1 cellular context compared by ENCODE assay signal in genomic region chr2:117814417-117815264, GRCh38.
TF ChIP-seq lines count a peak whose summit lies in the region.

TSS of gene DDX18 (plus strand) at chr2:117814691. CDS start at chr2:117814778, 87 bp downstream.

TF ChIP-seq in K562, 482 proteins besides CTCF, POLR2A, EP300 and RAD21 (continued from another document and continues in another):
- TF ChIP-seq ZNF639 (CRISPR knock-in tag; conservative IDR thresholded peaks at IDR 0.05 in 1 of 2, IDR thresholded peaks at IDR 0.05 in 1 of 2) = peak in 1 of 2 experiments; percentile 69; a peak in 1 of 4 replicates
- no peak for TF ChIP-seq BRF1 (IDR thresholded peaks at IDR 0.05; ENCODE audit: borderline replicate concordance, extremely low read depth, insufficient read length)
- peak; percentile 57; the same call in 1 of the 2 replicates for TF ChIP-seq ZBTB9 (CRISPR knock-in tag; IDR thresholded peaks at IDR 0.05)
- TF ChIP-seq RFX7 (CRISPR knock-in tag; IDR thresholded peaks at IDR 0.05) = no peak
- TF ChIP-seq ZSCAN29 (IDR thresholded peaks at IDR 0.05) = no peak
- no peak for TF ChIP-seq PREB (CRISPR knock-in tag; IDR thresholded peaks at IDR 0.05)
- TF ChIP-seq MAFG (tag; conservative IDR thresholded peaks at IDR 0.05) = no peak
- no peak for TF ChIP-seq NUFIP1 (IDR thresholded peaks at IDR 0.05; ENCODE audit: partially characterized antibody)
- no peak for TF ChIP-seq POLR2AphosphoS2 (IDR thresholded peaks at IDR 0.05; ENCODE audit: low read length)
- TF ChIP-seq ZFP36 (IDR thresholded peaks at IDR 0.05; ENCODE audit: low read depth, low read length, partially characterized antibody) = peak; percentile 29
- no peak for TF ChIP-seq GATAD2A (IDR thresholded peaks at IDR 0.05)
- TF ChIP-seq ZFP1 (CRISPR knock-in tag; IDR thresholded peaks at IDR 0.05) = no peak
- TF ChIP-seq RBM17 (IDR thresholded peaks at IDR 0.05; ENCODE audit: borderline replicate concordance, low read depth, low read length) = no peak
- peak; percentile 94 for TF ChIP-seq NKRF (IDR thresholded peaks at IDR 0.05; ENCODE audit: borderline replicate concordance)
- TF ChIP-seq ZNF140 (CRISPR knock-in tag; IDR thresholded peaks at IDR 0.05) = no peak
- TF ChIP-seq PCBP1 (IDR thresholded peaks at IDR 0.05; ENCODE audit: low read depth, low read length, poor library complexity, severe bottlenecking) = no peak
- no peak for TF ChIP-seq IRF9 (tag; IDR thresholded peaks at IDR 0.05)
- TF ChIP-seq HDAC1 (IDR thresholded peaks at IDR 0.05) = peak in 1 of 2 experiments; percentile 94; a peak in 2 of 4 replicates
- no peak for TF ChIP-seq FOXK1 (CRISPR knock-in tag; IDR thresholded peaks at IDR 0.05; ENCODE audit: borderline replicate concordance)
- TF ChIP-seq PRPF4 (IDR thresholded peaks at IDR 0.05; ENCODE audit: insufficient read depth, low read depth, low read length, poor library complexity, severe bottlenecking) = no peak
- no peak for TF ChIP-seq AFF1 (IDR thresholded peaks at IDR 0.05; ENCODE audit: low read depth in 1 of 2, partially characterized antibody in 2 of 2)
- TF ChIP-seq MCM2 (IDR thresholded peaks at IDR 0.05; ENCODE audit: low read depth) = no peak
- peak; percentile 36; the same call in 1 of the 2 replicates for TF ChIP-seq ZBTB33 (CRISPR knock-in tag; IDR thresholded peaks at IDR 0.05)
- TF ChIP-seq HCFC1 (IDR thresholded peaks at IDR 0.05; ENCODE audit: low read depth, low read length) = peak; percentile 86
- TF ChIP-seq OTX1 (CRISPR knock-in tag; IDR thresholded peaks at IDR 0.05) = no peak
- TF ChIP-seq ERF (CRISPR knock-in tag; IDR thresholded peaks at IDR 0.05) = no peak
- TF ChIP-seq ZNF740 (CRISPR knock-in tag; IDR thresholded peaks at IDR 0.05) = no peak
- TF ChIP-seq ZNF740 (tag; IDR thresholded peaks at IDR 0.05) = no peak
- peak in 1 of 2 experiments; percentile 86; a peak in 2 of 4 replicates for TF ChIP-seq TRIM24 (IDR thresholded peaks at IDR 0.05)
- peak; percentile 82 for TF ChIP-seq ZEB2 (IDR thresholded peaks at IDR 0.05)
- no peak for TF ChIP-seq SETDB1 (IDR thresholded peaks at IDR 0.05; ENCODE audit: low read length)
- TF ChIP-seq KLF13 (tag; IDR thresholded peaks at IDR 0.05; ENCODE audit: borderline replicate concordance, low read depth) = no peak
- TF ChIP-seq SREBF2 (CRISPR knock-in tag; IDR thresholded peaks at IDR 0.05) = no peak
- no peak for TF ChIP-seq ZNF134 (CRISPR knock-in tag; conservative IDR thresholded peaks at IDR 0.05)
- TF ChIP-seq ZNF76 (CRISPR knock-in tag; IDR thresholded peaks at IDR 0.05; ENCODE audit: borderline replicate concordance) = no peak
- TF ChIP-seq HMGXB4 (CRISPR knock-in tag; IDR thresholded peaks at IDR 0.05) = no peak; the same call in 1 of the 2 replicates
- TF ChIP-seq NCOR1 (IDR thresholded peaks at IDR 0.05) = no peak
- no peak for TF ChIP-seq ZNF445 (CRISPR knock-in tag; IDR thresholded peaks at IDR 0.05; ENCODE audit: low read depth)
- no peak for TF ChIP-seq GTF2E2 (tag; IDR thresholded peaks at IDR 0.05)
- TF ChIP-seq MBD1 (CRISPR knock-in tag; IDR thresholded peaks at IDR 0.05) = no peak
- TF ChIP-seq ZNF707 (CRISPR knock-in tag; conservative IDR thresholded peaks at IDR 0.05) = no peak
- TF ChIP-seq PKNOX1 (IDR thresholded peaks at IDR 0.05) = peak; percentile 65
- TF ChIP-seq CHD1 (IDR thresholded peaks at IDR 0.05; ENCODE audit: low read length) = peak; percentile 88
- peak; percentile 45; the same call in 1 of the 2 replicates for TF ChIP-seq CHD2 (IDR thresholded peaks at IDR 0.05; ENCODE audit: low read depth, low read length)
